In the genomic region with DNA sequence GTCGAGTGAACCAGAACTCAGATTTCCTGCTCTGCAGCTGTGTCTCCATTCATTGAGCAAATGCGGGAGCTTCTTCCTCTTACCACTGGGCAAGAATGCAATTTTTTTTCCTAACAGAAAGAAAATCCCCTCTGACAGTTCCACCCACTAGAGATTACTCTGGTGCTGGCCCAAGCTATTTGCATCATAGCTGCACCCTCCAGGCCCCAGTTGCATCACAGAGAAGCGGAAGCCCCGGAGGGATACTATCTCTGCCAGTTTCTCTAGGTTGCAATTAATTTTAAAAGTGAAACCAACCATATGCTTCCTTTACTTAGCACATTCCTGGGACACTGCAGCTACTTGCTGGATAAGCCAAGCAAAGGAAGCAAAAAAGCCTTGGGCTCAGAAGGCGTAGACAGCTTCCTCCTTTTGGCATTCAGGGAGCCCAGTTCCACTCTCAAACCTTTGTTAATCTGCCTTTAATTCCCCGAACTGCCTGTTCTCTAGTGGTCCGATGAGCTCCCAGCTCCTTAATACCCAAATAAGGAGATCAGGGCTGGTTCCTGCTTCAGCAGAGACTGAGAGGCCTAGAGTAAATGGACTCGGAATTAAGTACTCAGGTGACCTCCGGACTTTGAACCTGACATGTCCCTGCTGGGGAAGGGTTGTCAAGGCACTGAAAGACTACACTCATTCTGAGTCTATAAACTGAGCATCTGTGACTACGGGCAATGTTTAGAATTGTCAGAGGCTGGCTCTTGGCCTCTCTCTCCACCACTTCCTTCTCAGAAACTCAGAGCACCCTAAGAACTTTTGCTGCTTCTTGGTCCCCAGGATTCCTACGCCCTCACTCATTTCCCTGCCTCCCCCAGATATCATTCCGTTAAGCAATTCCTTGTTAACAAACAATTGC, we compare ENCODE assay signal across 8 cellular contexts.
DNase-seq lines count a peak whose midpoint lies in the region; ATAC-seq and TF ChIP-seq lines count a peak whose summit lies in the region.

No MANE protein-coding gene starts in this region.

- CTCF ChIA-PET in BJ (lab: Yijun Ruan, JAX) = interaction anchor here (0.7 to 1.0 kb wide), 3 partner anchors 16 to 296 kb away, joined by 3 to 6 read pairs (median 5); no protein-coding TSS in a partner anchor

- H3K27me3 ChIP-seq in BJ (ENCODE audit: control insufficient read depth, insufficient read depth, low read length) (no peaks in the 10 kb centered on the region), WERI-Rb-1 (ENCODE audit: insufficient read depth, low read depth, severe bottlenecking) (peaks cover 19% of the 10 kb centered on the region)

- H3K4me3 ChIP-seq in BJ (ENCODE audit: low read depth, low read length) = peak overlapping the region; percentile 11; the same call in 1 of the 2 replicates
- no peak overlapping the region for H3K4me3 ChIP-seq in WERI-Rb-1 (ENCODE audit: low read depth, low read length)

- H3K27ac ChIP-seq in WERI-Rb-1 = no peak overlapping the region

- DNase-seq in BJ (ENCODE audit: low read depth) (peak; percentile 90), HS-5 (ENCODE audit: low read depth) (peak; percentile 53), WERI-Rb-1 (peak; percentile 51), cardiac septum (ENCODE audit: low spot score) (peak; percentile 82), omental fat pad (ENCODE audit: low spot score) (no peak)
- no peak for DNase-seq in central memory CD4-positive, alpha-beta T cell

- H3K36me3 ChIP-seq in BJ (ENCODE audit: control insufficient read depth, insufficient read depth, low read length) (no peaks in the 10 kb centered on the region), WERI-Rb-1 (no peaks in the 10 kb centered on the region)

- ATAC-seq in omental fat pad (ENCODE audit: low FRiP score) = peak; percentile 98
- no peak for ATAC-seq in HG03095 (IDR thresholded peaks at IDR 0.05; ENCODE audit: unreplicated experiment)
- ATAC-seq in HG03342 (IDR thresholded peaks at IDR 0.05; ENCODE audit: unreplicated experiment) = no peak

- intact Hi-C loops in cardiac septum (cut with DNase I) = loop anchor here (10.0 kb wide), 1 partner anchor 188 kb away; no protein-coding TSS in a partner anchor

- H3K9me3 ChIP-seq in WERI-Rb-1 (ENCODE audit: severe bottlenecking) = no peaks in the 10 kb centered on the region

- POLR2A ChIA-PET in BJ (lab: Charles Lee) = interaction anchor here (0.8 to 1.2 kb wide), 2 partner anchors 11 to 132 kb away, joined by 5 read pairs; no protein-coding TSS in a partner anchor

- no peak for TF ChIP-seq CTCF in BJ (IDR thresholded peaks at IDR 0.05; ENCODE audit: insufficient read depth, low read depth, low read length)
- no peak for TF ChIP-seq CTCF in WERI-Rb-1 (IDR thresholded peaks at IDR 0.05; ENCODE audit: low read depth, low read length)
- no peak for TF ChIP-seq CTCF in omental fat pad (IDR thresholded peaks at IDR 0.05)

Comparison
In these comparisons a context has a peak if more than half of its experiments do, and no peak if none do; other contexts are left out.
1. DNase-seq: peak in BJ (single experiment), HS-5 (single experiment), WERI-Rb-1 (single experiment) and cardiac septum (single experiment); none in omental fat pad (single experiment) and central memory CD4-positive, alpha-beta T cell (single experiment).